ENCODE assay signal across 26 cellular contexts in genomic region chr11:112745958-112746357, GRCh38.
DNase-seq lines count a peak whose midpoint lies in the region; ATAC-seq and TF ChIP-seq lines count a peak whose summit lies in the region.
"Had no signal": no experiment of that assay in that cellular context is flagged by ENCODE, and none has a peak within 500 bp of the region (broad histone marks: within the 10 kb centered on the region; RNA-seq: fewer than 3 reads in every experiment).

No MANE protein-coding gene starts in this region.

- no peak overlapping the region for H2AFZ ChIP-seq in neural cell (ENCODE audit: low read depth, low read length)

- no peaks in the 10 kb centered on the region for H3K4me1 ChIP-seq in CD4-positive, alpha-beta memory T cell (ENCODE audit: insufficient read depth, low read length)
- H3K4me1 ChIP-seq: breast epithelium, psoas muscle had no signal

- H4K20me1 ChIP-seq in neural cell (ENCODE audit: insufficient read depth): no peaks in the 10 kb centered on the region

- TF ChIP-seq EP300 in neural cell (conservative IDR thresholded peaks at IDR 0.05; ENCODE audit: poor library complexity, severe bottlenecking): no peak

- DNase-seq in T-helper 1 cell: no peak
- no peak for DNase-seq in GM12864 (ENCODE audit: low read depth)
- DNase-seq in NCI-H82 treated with DMSO at 0.1 percent for 48 hours (lab: John Stamatoyannopoulos, UW; ENCODE audit: unreplicated experiment): peak; percentile 40
- DNase-seq in GM13977 (ENCODE audit: low spot score): no peak
- DNase-seq in left cardiac atrium: no peak
- DNase-seq in CD4-positive, alpha-beta memory T cell: no peak
- DNase-seq: activated CD4-positive, alpha-beta T cell treated with anti-CD3 and anti-CD28 coated beads for 4 hours; activated naive CD4-positive, alpha-beta T cell treated with anti-CD3 and anti-CD28 coated beads, Interleukin-2, amount 10 ng/mL, durations not matched to agents 7 days and 5 days; DMS79; effector CD4-positive, alpha-beta T cell; H7; left ventricle myocardium inferior; mesendoderm; occipital lobe; psoas muscle; sigmoid colon; stimulated activated CD4-positive, alpha-beta T cell treated with anti-CD3 and anti-CD28 coated beads, Interleukin-15, amount 100 ng/mL, for 24 hours; stimulated activated naive CD4-positive, alpha-beta T cell treated with Interleukin-2 at 50 U/mL for 16 hours; T-helper 9 cell had no signal

- no peaks in the 10 kb centered on the region for H3K9me3 Mint-ChIP-seq in T-helper 1 cell treated with Interleukin-12 subunit alpha and Interleukin-12 subunit beta and Interleukin-4 antibody, amounts not matched to agents 30 μg/mL and 1 μg/mL, for 36 hours
- no peaks in the 10 kb centered on the region for H3K9me3 Mint-ChIP-seq in CD4-positive, alpha-beta memory T cell
- H3K9me3 Mint-ChIP-seq: activated naive CD4-positive, alpha-beta T cell treated with anti-CD3 and anti-CD28 coated beads, Interleukin-2, amount 10 ng/mL, durations not matched to agents 7 days and 5 days had no signal

- H3K27me3 Mint-ChIP-seq in T-helper 1 cell treated with Interleukin-12 subunit alpha and Interleukin-12 subunit beta and Interleukin-4 antibody, amounts not matched to agents 30 μg/mL and 1 μg/mL, for 36 hours (ENCODE audit: low read depth): peaks cover 4% of the 10 kb centered on the region
- H3K27me3 Mint-ChIP-seq in CD4-positive, alpha-beta memory T cell: peaks cover 12 to 23% of the 10 kb centered on the region in 2 donors
- H3K27me3 Mint-ChIP-seq: activated naive CD4-positive, alpha-beta T cell treated with anti-CD3 and anti-CD28 coated beads, Interleukin-2, amount 10 ng/mL, durations not matched to agents 7 days and 5 days had no signal

- H3K36me3 Mint-ChIP-seq in T-helper 1 cell treated with Interleukin-12 subunit alpha and Interleukin-12 subunit beta and Interleukin-4 antibody, amounts not matched to agents 30 μg/mL and 1 μg/mL, for 36 hours (ENCODE audit: low read depth): no peaks in the 10 kb centered on the region
- H3K36me3 Mint-ChIP-seq in CD4-positive, alpha-beta memory T cell: no peaks in the 10 kb centered on the region
- H3K36me3 Mint-ChIP-seq: activated naive CD4-positive, alpha-beta T cell treated with anti-CD3 and anti-CD28 coated beads, Interleukin-2, amount 10 ng/mL, durations not matched to agents 7 days and 5 days had no signal

- no peak for ATAC-seq in left cardiac atrium
- ATAC-seq: psoas muscle had no signal

- peaks cover 5% of the 10 kb centered on the region for H3K4me1 Mint-ChIP-seq in T-helper 1 cell treated with Interleukin-12 subunit alpha and Interleukin-12 subunit beta and Interleukin-4 antibody, amounts not matched to agents 30 μg/mL and 1 μg/mL, for 36 hours (ENCODE audit: low read depth)
- H3K4me1 Mint-ChIP-seq in CD4-positive, alpha-beta memory T cell: no peaks in the 10 kb centered on the region
- H3K4me1 Mint-ChIP-seq: activated naive CD4-positive, alpha-beta T cell treated with anti-CD3 and anti-CD28 coated beads, Interleukin-2, amount 10 ng/mL, durations not matched to agents 7 days and 5 days; B cell had no signal

- TF ChIP-seq RAD21 in neural cell (conservative IDR thresholded peaks at IDR 0.05): no peak

- peak overlapping the region; percentile 55 for H3K4me3 Mint-ChIP-seq in T-helper 1 cell treated with Interleukin-12 subunit alpha and Interleukin-12 subunit beta and Interleukin-4 antibody, amounts not matched to agents 30 μg/mL and 1 μg/mL, for 36 hours
- peak overlapping the region in 1 of 8 donors; percentile 43 for H3K4me3 Mint-ChIP-seq in CD4-positive, alpha-beta memory T cell
- H3K4me3 Mint-ChIP-seq: activated naive CD4-positive, alpha-beta T cell treated with anti-CD3 and anti-CD28 coated beads, Interleukin-2, amount 10 ng/mL, durations not matched to agents 7 days and 5 days; B cell had no signal

- no peaks in the 10 kb centered on the region for H3K79me2 ChIP-seq in neural cell (replicated peaks; ENCODE audit: insufficient read depth, low read length)

- H3K9me3 ChIP-seq in neural cell (ENCODE audit: low read length): no peaks in the 10 kb centered on the region
- H3K9me3 ChIP-seq in CD4-positive, alpha-beta memory T cell (ENCODE audit: control insufficient read depth in 1 of 2, low read length in 2 of 2): no peaks in the 10 kb centered on the region
- H3K9me3 ChIP-seq: breast epithelium, left ventricle myocardium inferior, psoas muscle, sigmoid colon had no signal

- intact Hi-C loops in left cardiac atrium (cut with DNase I): no loop called here
- intact Hi-C loops in CD4-positive, alpha-beta memory T cell (cut with micrococcal nuclease): no loop called here

- no peak overlapping the region for H3K9ac ChIP-seq in neural cell (ENCODE audit: low read length)

- peak overlapping the region; percentile 66 for H3K27ac Mint-ChIP-seq in T-helper 1 cell treated with Interleukin-12 subunit alpha and Interleukin-12 subunit beta and Interleukin-4 antibody, amounts not matched to agents 30 μg/mL and 1 μg/mL, for 36 hours
- H3K27ac Mint-ChIP-seq in CD4-positive, alpha-beta memory T cell: no peak overlapping the region
- H3K27ac Mint-ChIP-seq: activated naive CD4-positive, alpha-beta T cell treated with anti-CD3 and anti-CD28 coated beads, Interleukin-2, amount 10 ng/mL, durations not matched to agents 7 days and 5 days; B cell had no signal

- no peaks in the 10 kb centered on the region for H3F3A ChIP-seq in neural cell (ENCODE audit: insufficient read depth, low read length, poor library complexity, severe bottlenecking)

- H3K36me3 ChIP-seq in neural cell (ENCODE audit: insufficient read depth, low read length): no peaks in the 10 kb centered on the region
- H3K36me3 ChIP-seq in CD4-positive, alpha-beta memory T cell (ENCODE audit: insufficient read depth, low read length): no peaks in the 10 kb centered on the region
- H3K36me3 ChIP-seq: breast epithelium, left ventricle myocardium inferior, sigmoid colon had no signal

- POLR2A ChIA-PET in CD4-positive, alpha-beta memory T cell (lab: Charles Lee; ENCODE audit: partially characterized antibody): no interaction called here

- in situ Hi-C loops in GM13977 (cut with MboI; ENCODE audit: low pct_unique_long_range_greater_than_20kb, low sequenced_read_pairs, unreplicated experiment): no loop called here

- H3K27ac ChIP-seq in neural cell (ENCODE audit: low read length): no peak overlapping the region
- no peak overlapping the region for H3K27ac ChIP-seq in CD4-positive, alpha-beta memory T cell (ENCODE audit: low read depth, low read length)
- H3K27ac ChIP-seq: breast epithelium, epithelial cell of prostate, left ventricle myocardium inferior, psoas muscle, sigmoid colon, SK-N-MC, VCaP had no signal

- H3K27me3 ChIP-seq in neural cell (ENCODE audit: insufficient read depth, low read depth, low read length): no peaks in the 10 kb centered on the region
- no peaks in the 10 kb centered on the region for H3K27me3 ChIP-seq in CD4-positive, alpha-beta memory T cell (ENCODE audit: insufficient read depth, low read length)
- H3K27me3 ChIP-seq: breast epithelium had no signal

- H3K9me2 ChIP-seq in neural cell (ENCODE audit: insufficient read depth, low read length): no peaks in the 10 kb centered on the region

- H3K4me3 ChIP-seq in GM12864 (ENCODE audit: low read depth, low read length) (peak overlapping the region; percentile 13; the same call in 1 of the 2 replicates), neural cell (ENCODE audit: low read length) (peak overlapping the region; percentile 17)
- H3K4me3 ChIP-seq in CD4-positive, alpha-beta memory T cell (ENCODE audit: low read length in 2 of 2): no peak overlapping the region
- H3K4me3 ChIP-seq: breast epithelium, left ventricle myocardium inferior, psoas muscle, sigmoid colon, SK-N-MC had no signal

- no peak overlapping the region for H3K4me2 ChIP-seq in neural cell (ENCODE audit: low read length)

- CTCF ChIA-PET in CD4-positive, alpha-beta memory T cell (lab: Charles Lee; ENCODE audit: partially characterized antibody): no interaction called here

- no peak for TF ChIP-seq CTCF in GM12864 (IDR thresholded peaks at IDR 0.05; ENCODE audit: low read depth, low read length, missing control alignments)
- TF ChIP-seq CTCF in neural cell (IDR thresholded peaks at IDR 0.05; ENCODE audit: poor library complexity, severe bottlenecking): no peak
- no peak for TF ChIP-seq CTCF in GM13977 (IDR thresholded peaks at IDR 0.05; ENCODE audit: extremely low read depth, insufficient read depth, missing control alignments)

TF ChIP-seq in neural cell, 6 proteins besides CTCF, POLR2A, EP300 and RAD21:
- TF ChIP-seq POLR2AphosphoS5 (IDR thresholded peaks at IDR 0.05): peak; percentile 12
- TF ChIP-seq, protein P1, sequence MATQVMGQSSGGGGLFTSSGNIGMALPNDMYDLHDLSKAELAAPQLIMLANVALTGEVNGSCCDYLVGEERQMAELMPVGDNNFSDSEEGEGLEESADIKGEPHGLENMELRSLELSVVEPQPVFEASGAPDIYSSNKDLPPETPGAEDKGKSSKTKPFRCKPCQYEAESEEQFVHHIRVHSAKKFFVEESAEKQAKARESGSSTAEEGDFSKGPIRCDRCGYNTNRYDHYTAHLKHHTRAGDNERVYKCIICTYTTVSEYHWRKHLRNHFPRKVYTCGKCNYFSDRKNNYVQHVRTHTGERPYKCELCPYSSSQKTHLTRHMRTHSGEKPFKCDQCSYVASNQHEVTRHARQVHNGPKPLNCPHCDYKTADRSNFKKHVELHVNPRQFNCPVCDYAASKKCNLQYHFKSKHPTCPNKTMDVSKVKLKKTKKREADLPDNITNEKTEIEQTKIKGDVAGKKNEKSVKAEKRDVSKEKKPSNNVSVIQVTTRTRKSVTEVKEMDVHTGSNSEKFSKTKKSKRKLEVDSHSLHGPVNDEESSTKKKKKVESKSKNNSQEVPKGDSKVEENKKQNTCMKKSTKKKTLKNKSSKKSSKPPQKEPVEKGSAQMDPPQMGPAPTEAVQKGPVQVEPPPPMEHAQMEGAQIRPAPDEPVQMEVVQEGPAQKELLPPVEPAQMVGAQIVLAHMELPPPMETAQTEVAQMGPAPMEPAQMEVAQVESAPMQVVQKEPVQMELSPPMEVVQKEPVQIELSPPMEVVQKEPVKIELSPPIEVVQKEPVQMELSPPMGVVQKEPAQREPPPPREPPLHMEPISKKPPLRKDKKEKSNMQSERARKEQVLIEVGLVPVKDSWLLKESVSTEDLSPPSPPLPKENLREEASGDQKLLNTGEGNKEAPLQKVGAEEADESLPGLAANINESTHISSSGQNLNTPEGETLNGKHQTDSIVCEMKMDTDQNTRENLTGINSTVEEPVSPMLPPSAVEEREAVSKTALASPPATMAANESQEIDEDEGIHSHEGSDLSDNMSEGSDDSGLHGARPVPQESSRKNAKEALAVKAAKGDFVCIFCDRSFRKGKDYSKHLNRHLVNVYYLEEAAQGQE (IDR thresholded peaks at IDR 0.05; ENCODE audit: borderline replicate concordance): no peak

Comparison
In these comparisons a context has a peak if more than half of its experiments do, and no peak if none do; other contexts are left out.
1. H3K4me3 ChIP-seq: peak in GM12864 (single experiment) and neural cell (single experiment); none in CD4-positive, alpha-beta memory T cell (0 of 2).